30 cellular contexts compared by ENCODE assay signal in the genomic region with DNA sequence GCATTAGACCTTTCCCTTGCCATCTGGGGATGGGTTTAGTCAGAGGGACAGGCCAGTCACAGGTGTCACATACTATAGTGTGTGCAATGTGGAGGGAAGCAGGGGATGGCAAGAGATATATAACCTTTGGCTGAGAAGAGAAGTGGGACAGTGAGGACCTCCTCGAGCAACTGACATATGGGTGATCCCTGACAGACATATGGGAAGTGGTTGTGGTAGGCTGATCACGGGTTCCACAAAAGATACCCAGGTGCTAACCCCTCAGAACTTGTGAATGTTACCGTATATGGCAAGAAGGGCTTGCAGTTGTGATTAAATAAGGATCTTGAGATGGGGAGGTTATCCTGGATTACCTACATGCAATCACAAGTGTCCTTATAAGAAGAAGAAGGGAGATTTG.
"Had no signal": no experiment of that assay in that cellular context is flagged by ENCODE, and none has a peak within 500 bp of the region (broad histone marks: within the 10 kb centered on the region; RNA-seq: fewer than 3 reads in every experiment).

No MANE protein-coding gene starts in this region.

- H3K27ac Mint-ChIP-seq: activated CD4-positive, alpha-beta memory T cell treated with anti-CD3 and anti-CD28 coated beads, Interleukin-2, amount 10 ng/mL, durations not matched to agents 7 days and 5 days; activated CD4-positive, alpha-beta T cell treated with anti-CD3 and anti-CD28 coated beads, Interleukin-2, amount 10 ng/mL, durations not matched to agents 7 days and 5 days; activated naive CD8-positive, alpha-beta T cell; activated T-cell treated with anti-CD3 and anti-CD28 coated beads, Interleukin-2, amount 50 U/mL, for 24 hours; activated T-cell treated with anti-CD3 and anti-CD28 coated beads, Interleukin-2, amount 50 U/mL, for 72 hours; effector memory CD8-positive, alpha-beta T cell; WTC11 had no signal

- H3K27me3 Mint-ChIP-seq: activated CD4-positive, alpha-beta T cell treated with anti-CD3 and anti-CD28 coated beads, Interleukin-2, amount 10 ng/mL, durations not matched to agents 7 days and 5 days had no signal

- H3K9me3 Mint-ChIP-seq: activated CD4-positive, alpha-beta memory T cell treated with anti-CD3 and anti-CD28 coated beads, Interleukin-2, amount 10 ng/mL, durations not matched to agents 7 days and 5 days; activated CD4-positive, alpha-beta T cell treated with anti-CD3 and anti-CD28 coated beads, Interleukin-2, amount 10 ng/mL, durations not matched to agents 7 days and 5 days; activated T-cell treated with anti-CD3 and anti-CD28 coated beads, Interleukin-2, amount 50 U/mL, for 24 hours; effector memory CD8-positive, alpha-beta T cell had no signal

- H3K27ac ChIP-seq: brain microvascular endothelial cell, gastroesophageal sphincter had no signal

- H3K4me1 Mint-ChIP-seq: activated CD4-positive, alpha-beta memory T cell treated with anti-CD3 and anti-CD28 coated beads, Interleukin-2, amount 10 ng/mL, durations not matched to agents 7 days and 5 days; activated CD4-positive, alpha-beta T cell treated with anti-CD3 and anti-CD28 coated beads, Interleukin-2, amount 10 ng/mL, durations not matched to agents 7 days and 5 days had no signal

- H3K36me3 ChIP-seq: brain microvascular endothelial cell, esophagus squamous epithelium, gastroesophageal sphincter had no signal

- H3K27me3 ChIP-seq: esophagus squamous epithelium, gastroesophageal sphincter had no signal

- H3K4me3 ChIP-seq: esophagus squamous epithelium, gastroesophageal sphincter had no signal

- H3K9me3 ChIP-seq: esophagus squamous epithelium, gastroesophageal sphincter had no signal

- H3K36me3 Mint-ChIP-seq: activated naive CD8-positive, alpha-beta T cell; WTC11 had no signal

- FAIRE-seq: astrocyte, bronchial epithelial cell, colon had no signal

- H3K4me1 ChIP-seq: gastroesophageal sphincter had no signal

- H3K4me3 Mint-ChIP-seq: activated CD4-positive, alpha-beta memory T cell treated with anti-CD3 and anti-CD28 coated beads, Interleukin-2, amount 10 ng/mL, durations not matched to agents 7 days and 5 days; activated CD4-positive, alpha-beta T cell treated with anti-CD3 and anti-CD28 coated beads, Interleukin-2, amount 10 ng/mL, durations not matched to agents 7 days and 5 days; activated naive CD8-positive, alpha-beta T cell; activated T-cell treated with anti-CD3 and anti-CD28 coated beads, Interleukin-2, amount 50 U/mL, for 24 hours; activated T-cell treated with anti-CD3 and anti-CD28 coated beads, Interleukin-2, amount 50 U/mL, for 72 hours; central memory CD8-positive, alpha-beta T cell; effector memory CD8-positive, alpha-beta T cell; WTC11 had no signal

- DNase-seq: activated CD4-positive, alpha-beta memory T cell treated with anti-CD3 and anti-CD28 coated beads, Interleukin-2, amount 10 ng/mL, durations not matched to agents 7 days and 5 days; activated CD4-positive, alpha-beta T cell treated with anti-CD3 and anti-CD28 coated beads for 1 hour; activated CD4-positive, alpha-beta T cell treated with anti-CD3 and anti-CD28 coated beads for 4 hours; activated CD4-positive, alpha-beta T cell treated with anti-CD3 and anti-CD28 coated beads, Interleukin-2, amount 10 ng/mL, durations not matched to agents 7 days and 5 days; activated CD4-positive, alpha-beta T cell treated with anti-CD3 and anti-CD28 coated beads, Interleukin-2, amount 50 U/mL, for 4 hours; activated CD8-positive, alpha-beta memory T cell treated with anti-CD3 and anti-CD28 coated beads, Interleukin-2, amount 50 U/mL, for 48 hours; activated gamma-delta T cell; activated naive CD4-positive, alpha-beta T cell; activated naive CD4-positive, alpha-beta T cell treated with anti-CD3 and anti-CD28 coated beads, Interleukin-2, amount 50 U/mL, for 16 hours; activated T-cell treated with anti-CD3 and anti-CD28 coated beads for 4 hours; activated T-cell treated with anti-CD3 and anti-CD28 coated beads, Interleukin-2, amount 50 U/mL, for 24 hours; activated T-cell treated with anti-CD3 and anti-CD28 coated beads, Interleukin-2, amount 50 U/mL, for 72 hours; amniotic stem cell; anterior cingulate cortex; brain microvascular endothelial cell; cortex of kidney; dermis blood vessel endothelial cell; effector CD4-positive, alpha-beta T cell; effector memory CD8-positive, alpha-beta T cell; erythroblast; esophagus squamous epithelium; foreskin melanocyte; T-helper 2 cell had no signal
